ENCODE assay signal across 1 cellular context in genomic region chr17:60600490-60601431, GRCh38.
A peak's percentile ranks its signal among the peaks of the same experiment; 100 is the strongest.
TF ChIP-seq lines count a peak whose summit lies in the region.

No MANE protein-coding gene starts in this region.

TF ChIP-seq in HEK293, 187 proteins besides CTCF, POLR2A, EP300 and RAD21 (continued from another document and continues in another):
- TF ChIP-seq, protein P1, sequence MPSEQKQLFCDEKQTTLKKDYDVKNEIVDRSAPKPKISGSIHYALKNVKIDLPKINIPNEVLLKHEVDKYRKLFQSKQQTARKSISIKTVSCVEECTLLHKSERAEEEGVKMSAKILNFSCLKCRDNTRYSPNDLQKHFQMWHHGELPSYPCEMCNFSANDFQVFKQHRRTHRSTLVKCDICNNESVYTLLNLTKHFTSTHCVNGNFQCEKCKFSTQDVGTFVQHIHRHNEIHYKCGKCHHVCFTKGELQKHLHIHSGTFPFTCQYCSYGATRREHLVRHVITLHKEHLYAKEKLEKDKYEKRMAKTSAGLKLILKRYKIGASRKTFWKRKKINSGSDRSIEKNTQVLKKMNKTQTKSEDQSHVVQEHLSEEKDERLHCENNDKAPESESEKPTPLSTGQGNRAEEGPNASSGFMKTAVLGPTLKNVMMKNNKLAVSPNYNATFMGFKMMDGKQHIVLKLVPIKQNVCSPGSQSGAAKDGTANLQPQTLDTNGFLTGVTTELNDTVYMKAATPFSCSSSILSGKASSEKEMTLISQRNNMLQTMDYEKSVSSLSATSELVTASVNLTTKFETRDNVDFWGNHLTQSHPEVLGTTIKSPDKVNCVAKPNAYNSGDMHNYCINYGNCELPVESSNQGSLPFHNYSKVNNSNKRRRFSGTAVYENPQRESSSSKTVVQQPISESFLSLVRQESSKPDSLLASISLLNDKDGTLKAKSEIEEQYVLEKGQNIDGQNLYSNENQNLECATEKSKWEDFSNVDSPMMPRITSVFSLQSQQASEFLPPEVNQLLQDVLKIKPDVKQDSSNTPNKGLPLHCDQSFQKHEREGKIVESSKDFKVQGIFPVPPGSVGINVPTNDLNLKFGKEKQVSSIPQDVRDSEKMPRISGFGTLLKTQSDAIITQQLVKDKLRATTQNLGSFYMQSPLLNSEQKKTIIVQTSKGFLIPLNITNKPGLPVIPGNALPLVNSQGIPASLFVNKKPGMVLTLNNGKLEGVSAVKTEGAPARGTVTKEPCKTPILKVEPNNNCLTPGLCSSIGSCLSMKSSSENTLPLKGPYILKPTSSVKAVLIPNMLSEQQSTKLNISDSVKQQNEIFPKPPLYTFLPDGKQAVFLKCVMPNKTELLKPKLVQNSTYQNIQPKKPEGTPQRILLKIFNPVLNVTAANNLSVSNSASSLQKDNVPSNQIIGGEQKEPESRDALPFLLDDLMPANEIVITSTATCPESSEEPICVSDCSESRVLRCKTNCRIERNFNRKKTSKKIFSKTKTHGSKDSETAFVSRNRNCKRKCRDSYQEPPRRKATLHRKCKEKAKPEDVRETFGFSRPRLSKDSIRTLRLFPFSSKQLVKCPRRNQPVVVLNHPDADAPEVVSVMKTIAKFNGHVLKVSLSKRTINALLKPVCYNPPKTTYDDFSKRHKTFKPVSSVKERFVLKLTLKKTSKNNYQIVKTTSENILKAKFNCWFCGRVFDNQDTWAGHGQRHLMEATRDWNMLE (tag by site-specific recombination; conservative IDR thresholded peaks at IDR 0.05; ENCODE audit: low read depth): no peak
- TF ChIP-seq, protein P2, sequence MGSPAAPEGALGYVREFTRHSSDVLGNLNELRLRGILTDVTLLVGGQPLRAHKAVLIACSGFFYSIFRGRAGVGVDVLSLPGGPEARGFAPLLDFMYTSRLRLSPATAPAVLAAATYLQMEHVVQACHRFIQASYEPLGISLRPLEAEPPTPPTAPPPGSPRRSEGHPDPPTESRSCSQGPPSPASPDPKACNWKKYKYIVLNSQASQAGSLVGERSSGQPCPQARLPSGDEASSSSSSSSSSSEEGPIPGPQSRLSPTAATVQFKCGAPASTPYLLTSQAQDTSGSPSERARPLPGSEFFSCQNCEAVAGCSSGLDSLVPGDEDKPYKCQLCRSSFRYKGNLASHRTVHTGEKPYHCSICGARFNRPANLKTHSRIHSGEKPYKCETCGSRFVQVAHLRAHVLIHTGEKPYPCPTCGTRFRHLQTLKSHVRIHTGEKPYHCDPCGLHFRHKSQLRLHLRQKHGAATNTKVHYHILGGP (tag by site-specific recombination; IDR thresholded peaks at IDR 0.05): no peak
- TF ChIP-seq, protein P3, sequence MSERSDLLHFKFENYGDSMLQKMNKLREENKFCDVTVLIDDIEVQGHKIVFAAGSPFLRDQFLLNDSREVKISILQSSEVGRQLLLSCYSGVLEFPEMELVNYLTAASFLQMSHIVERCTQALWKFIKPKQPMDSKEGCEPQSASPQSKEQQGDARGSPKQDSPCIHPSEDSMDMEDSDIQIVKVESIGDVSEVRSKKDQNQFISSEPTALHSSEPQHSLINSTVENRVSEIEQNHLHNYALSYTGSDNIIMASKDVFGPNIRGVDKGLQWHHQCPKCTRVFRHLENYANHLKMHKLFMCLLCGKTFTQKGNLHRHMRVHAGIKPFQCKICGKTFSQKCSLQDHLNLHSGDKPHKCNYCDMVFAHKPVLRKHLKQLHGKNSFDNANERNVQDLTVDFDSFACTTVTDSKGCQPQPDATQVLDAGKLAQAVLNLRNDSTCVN (tag by site-specific recombination; optimal IDR thresholded peaks at IDR 0.05): peak; percentile 42
- no peak for TF ChIP-seq ZNF596 (tag by site-specific recombination; IDR thresholded peaks at IDR 0.05)
- no peak for TF ChIP-seq ZNF792 (tag by site-specific recombination; IDR thresholded peaks at IDR 0.05)
- TF ChIP-seq, protein P4, sequence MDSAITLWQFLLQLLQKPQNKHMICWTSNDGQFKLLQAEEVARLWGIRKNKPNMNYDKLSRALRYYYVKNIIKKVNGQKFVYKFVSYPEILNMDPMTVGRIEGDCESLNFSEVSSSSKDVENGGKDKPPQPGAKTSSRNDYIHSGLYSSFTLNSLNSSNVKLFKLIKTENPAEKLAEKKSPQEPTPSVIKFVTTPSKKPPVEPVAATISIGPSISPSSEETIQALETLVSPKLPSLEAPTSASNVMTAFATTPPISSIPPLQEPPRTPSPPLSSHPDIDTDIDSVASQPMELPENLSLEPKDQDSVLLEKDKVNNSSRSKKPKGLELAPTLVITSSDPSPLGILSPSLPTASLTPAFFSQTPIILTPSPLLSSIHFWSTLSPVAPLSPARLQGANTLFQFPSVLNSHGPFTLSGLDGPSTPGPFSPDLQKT (IDR thresholded peaks at IDR 0.05; ENCODE audit: borderline replicate concordance, low read depth, low read length): no peak
- TF ChIP-seq ZFP3 (tag by site-specific recombination; IDR thresholded peaks at IDR 0.05; ENCODE audit: low read depth): no peak
- peak; percentile 16; the same call in 1 of the 2 replicates for TF ChIP-seq ZNF654 (tag by site-specific recombination; IDR thresholded peaks at IDR 0.05; ENCODE audit: low read depth)
- TF ChIP-seq, protein P5, sequence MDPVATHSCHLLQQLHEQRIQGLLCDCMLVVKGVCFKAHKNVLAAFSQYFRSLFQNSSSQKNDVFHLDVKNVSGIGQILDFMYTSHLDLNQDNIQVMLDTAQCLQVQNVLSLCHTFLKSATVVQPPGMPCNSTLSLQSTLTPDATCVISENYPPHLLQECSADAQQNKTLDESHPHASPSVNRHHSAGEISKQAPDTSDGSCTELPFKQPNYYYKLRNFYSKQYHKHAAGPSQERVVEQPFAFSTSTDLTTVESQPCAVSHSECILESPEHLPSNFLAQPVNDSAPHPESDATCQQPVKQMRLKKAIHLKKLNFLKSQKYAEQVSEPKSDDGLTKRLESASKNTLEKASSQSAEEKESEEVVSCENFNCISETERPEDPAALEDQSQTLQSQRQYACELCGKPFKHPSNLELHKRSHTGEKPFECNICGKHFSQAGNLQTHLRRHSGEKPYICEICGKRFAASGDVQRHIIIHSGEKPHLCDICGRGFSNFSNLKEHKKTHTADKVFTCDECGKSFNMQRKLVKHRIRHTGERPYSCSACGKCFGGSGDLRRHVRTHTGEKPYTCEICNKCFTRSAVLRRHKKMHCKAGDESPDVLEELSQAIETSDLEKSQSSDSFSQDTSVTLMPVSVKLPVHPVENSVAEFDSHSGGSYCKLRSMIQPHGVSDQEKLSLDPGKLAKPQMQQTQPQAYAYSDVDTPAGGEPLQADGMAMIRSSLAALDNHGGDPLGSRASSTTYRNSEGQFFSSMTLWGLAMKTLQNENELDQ (tag by site-specific recombination; IDR thresholded peaks at IDR 0.05; ENCODE audit: low read depth): no peak
- TF ChIP-seq ZBTB6 (tag by site-specific recombination; IDR thresholded peaks at IDR 0.05): no peak
- TF ChIP-seq ZNF394 (tag by site-specific recombination; IDR thresholded peaks at IDR 0.05; ENCODE audit: borderline replicate concordance): no peak
- no peak for TF ChIP-seq OSR2 (tag by site-specific recombination; IDR thresholded peaks at IDR 0.05)
- no peak for TF ChIP-seq ZNF211 (tag by site-specific recombination; IDR thresholded peaks at IDR 0.05; ENCODE audit: low read depth)
- no peak for TF ChIP-seq ZNF26 (tag by site-specific recombination; IDR thresholded peaks at IDR 0.05)
- TF ChIP-seq ZNF221 (tag by site-specific recombination; IDR thresholded peaks at IDR 0.05; ENCODE audit: borderline replicate concordance): no peak
- TF ChIP-seq, protein P6, sequence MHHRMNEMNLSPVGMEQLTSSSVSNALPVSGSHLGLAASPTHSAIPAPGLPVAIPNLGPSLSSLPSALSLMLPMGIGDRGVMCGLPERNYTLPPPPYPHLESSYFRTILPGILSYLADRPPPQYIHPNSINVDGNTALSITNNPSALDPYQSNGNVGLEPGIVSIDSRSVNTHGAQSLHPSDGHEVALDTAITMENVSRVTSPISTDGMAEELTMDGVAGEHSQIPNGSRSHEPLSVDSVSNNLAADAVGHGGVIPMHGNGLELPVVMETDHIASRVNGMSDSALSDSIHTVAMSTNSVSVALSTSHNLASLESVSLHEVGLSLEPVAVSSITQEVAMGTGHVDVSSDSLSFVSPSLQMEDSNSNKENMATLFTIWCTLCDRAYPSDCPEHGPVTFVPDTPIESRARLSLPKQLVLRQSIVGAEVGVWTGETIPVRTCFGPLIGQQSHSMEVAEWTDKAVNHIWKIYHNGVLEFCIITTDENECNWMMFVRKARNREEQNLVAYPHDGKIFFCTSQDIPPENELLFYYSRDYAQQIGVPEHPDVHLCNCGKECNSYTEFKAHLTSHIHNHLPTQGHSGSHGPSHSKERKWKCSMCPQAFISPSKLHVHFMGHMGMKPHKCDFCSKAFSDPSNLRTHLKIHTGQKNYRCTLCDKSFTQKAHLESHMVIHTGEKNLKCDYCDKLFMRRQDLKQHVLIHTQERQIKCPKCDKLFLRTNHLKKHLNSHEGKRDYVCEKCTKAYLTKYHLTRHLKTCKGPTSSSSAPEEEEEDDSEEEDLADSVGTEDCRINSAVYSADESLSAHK (tag by site-specific recombination; IDR thresholded peaks at IDR 0.05): no peak
- TF ChIP-seq ZNF48 (tag by site-specific recombination; IDR thresholded peaks at IDR 0.05): no peak
- TF ChIP-seq, protein P7, sequence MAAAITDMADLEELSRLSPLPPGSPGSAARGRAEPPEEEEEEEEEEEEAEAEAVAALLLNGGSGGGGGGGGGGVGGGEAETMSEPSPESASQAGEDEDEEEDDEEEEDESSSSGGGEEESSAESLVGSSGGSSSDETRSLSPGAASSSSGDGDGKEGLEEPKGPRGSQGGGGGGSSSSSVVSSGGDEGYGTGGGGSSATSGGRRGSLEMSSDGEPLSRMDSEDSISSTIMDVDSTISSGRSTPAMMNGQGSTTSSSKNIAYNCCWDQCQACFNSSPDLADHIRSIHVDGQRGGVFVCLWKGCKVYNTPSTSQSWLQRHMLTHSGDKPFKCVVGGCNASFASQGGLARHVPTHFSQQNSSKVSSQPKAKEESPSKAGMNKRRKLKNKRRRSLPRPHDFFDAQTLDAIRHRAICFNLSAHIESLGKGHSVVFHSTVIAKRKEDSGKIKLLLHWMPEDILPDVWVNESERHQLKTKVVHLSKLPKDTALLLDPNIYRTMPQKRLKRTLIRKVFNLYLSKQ (tag by site-specific recombination; IDR thresholded peaks at IDR 0.05; ENCODE audit: borderline replicate concordance): no peak
- TF ChIP-seq ZNF707 (tag by site-specific recombination; IDR thresholded peaks at IDR 0.05): no peak
- TF ChIP-seq ZNF37A (tag by site-specific recombination; IDR thresholded peaks at IDR 0.05): no peak
- no peak for TF ChIP-seq ZNF549 (tag by site-specific recombination; IDR thresholded peaks at IDR 0.05)
- no peak for TF ChIP-seq ZNF843 (tag by site-specific recombination; IDR thresholded peaks at IDR 0.05)
- no peak; the same call in 1 of the 2 replicates for TF ChIP-seq ZFP69B (tag by site-specific recombination; IDR thresholded peaks at IDR 0.05)
- TF ChIP-seq PRDM1 (tag by site-specific recombination; IDR thresholded peaks at IDR 0.05): peak; percentile 54
- TF ChIP-seq ZNF529 (tag by site-specific recombination; IDR thresholded peaks at IDR 0.05; ENCODE audit: insufficient replicate concordance): no peak
- TF ChIP-seq ZNF514 (tag by site-specific recombination; IDR thresholded peaks at IDR 0.05): no peak
- TF ChIP-seq ZNF777 (tag by site-specific recombination; IDR thresholded peaks at IDR 0.05; ENCODE audit: borderline replicate concordance): peak; percentile 6; the same call in 1 of the 2 replicates
- TF ChIP-seq ZNF155 (tag by site-specific recombination; IDR thresholded peaks at IDR 0.05): no peak
- no peak; the same call in 1 of the 2 replicates for TF ChIP-seq ZNF600 (tag by site-specific recombination; IDR thresholded peaks at IDR 0.05)
- peak; percentile 56 for TF ChIP-seq ZBTB20 (tag by site-specific recombination; IDR thresholded peaks at IDR 0.05)
- TF ChIP-seq ZBTB11 (tag by site-specific recombination; conservative IDR thresholded peaks at IDR 0.05; ENCODE audit: low read depth): peak; percentile 26; the same call in 1 of the 2 replicates
- TF ChIP-seq ZNF544 (tag by site-specific recombination; IDR thresholded peaks at IDR 0.05): no peak
- no peak for TF ChIP-seq ZNF202 (tag by site-specific recombination; IDR thresholded peaks at IDR 0.05; ENCODE audit: borderline replicate concordance)
- TF ChIP-seq ZNF10 (tag by site-specific recombination; IDR thresholded peaks at IDR 0.05): peak; percentile 26; the same call in 1 of the 2 replicates
- TF ChIP-seq ZNF292 (tag by site-specific recombination; IDR thresholded peaks at IDR 0.05; ENCODE audit: borderline replicate concordance, low read depth): no peak
